In the genomic region with DNA sequence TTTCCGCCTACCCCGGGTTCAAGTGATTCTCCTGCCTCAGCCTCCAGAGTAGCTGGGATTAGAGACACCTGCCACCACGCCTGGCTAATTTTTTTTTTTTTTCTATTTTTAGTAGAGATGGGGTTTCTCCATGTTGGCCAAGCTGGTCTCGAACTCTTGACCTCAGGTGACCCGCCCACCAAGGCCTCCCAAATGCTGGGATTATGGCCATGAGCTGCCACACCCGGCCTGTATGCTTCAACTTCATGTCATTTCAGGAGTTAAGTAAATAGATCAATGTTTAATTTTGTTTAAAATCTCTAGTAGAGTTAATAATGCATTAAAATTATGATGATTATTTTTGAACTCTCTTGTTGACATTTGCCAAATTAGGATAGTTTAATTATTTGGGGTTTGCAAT, we compare ENCODE assay signal across 21 cellular contexts.
"Had no signal": no experiment of that assay in that cellular context is flagged by ENCODE, and none has a peak within 500 bp of the region (broad histone marks: within the 10 kb centered on the region; RNA-seq: fewer than 3 reads in every experiment).

No MANE protein-coding gene starts in this region.

- H3K9me3 Mint-ChIP-seq: activated CD4-positive, alpha-beta T cell treated with anti-CD3 and anti-CD28 coated beads, Interleukin-2, amount 10 ng/mL, durations not matched to agents 7 days and 5 days; activated naive CD4-positive, alpha-beta T cell treated with anti-CD3 and anti-CD28 coated beads, Interleukin-2, amount 50 U/mL, for 72 hours; T-helper 1 cell treated with Interleukin-12 subunit alpha and Interleukin-12 subunit beta and Interleukin-4 antibody, amounts not matched to agents 30 μg/mL and 1 μg/mL, for 36 hours had no signal

- H3K36me3 Mint-ChIP-seq: activated naive CD4-positive, alpha-beta T cell treated with anti-CD3 and anti-CD28 coated beads, Interleukin-2, amount 50 U/mL, for 72 hours; mesothelial cell of epicardium had no signal

- H3K9me3 ChIP-seq: upper lobe of right lung had no signal

- DNase-seq: activated CD4-positive, alpha-beta T cell treated with anti-CD3 and anti-CD28 coated beads, Interleukin-2, amount 10 ng/mL, durations not matched to agents 7 days and 5 days; activated CD8-positive, alpha-beta memory T cell treated with anti-CD3 and anti-CD28 coated beads, Interleukin-2, amount 50 U/mL, for 4 hours; activated gamma-delta T cell; activated T-cell treated with anti-CD3 and anti-CD28 coated beads, Interleukin-2, amount 50 U/mL, for 48 hours; dermis blood vessel endothelial cell; effector memory CD4-positive, alpha-beta T cell; foreskin melanocyte; nephron progenitor cell; nucleus accumbens; stimulated activated CD4-positive, alpha-beta T cell treated with anti-CD3 and anti-CD28 coated beads, Interleukin-12 subunit alpha, Interleukin-12 subunit beta, amount 100 ng/mL, for 4 hours; stimulated activated CD4-positive, alpha-beta T cell treated with anti-CD3 and anti-CD28 coated beads, Interleukin-1b, Interleukin-23, amount 100 ng/mL, for 48 hours; stimulated activated CD8-positive, alpha-beta memory T cell treated with anti-CD3 and anti-CD28 coated beads, Interleukin-4, amount 100 ng/mL, for 48 hours; stimulated activated naive CD4-positive, alpha-beta T cell; upper lobe of right lung had no signal

- H3K4me3 ChIP-seq: lung, upper lobe of right lung had no signal

- H3K4me3 Mint-ChIP-seq: activated CD4-positive, alpha-beta T cell treated with anti-CD3 and anti-CD28 coated beads, Interleukin-2, amount 10 ng/mL, durations not matched to agents 7 days and 5 days; nephron progenitor cell; T-helper 1 cell treated with Interleukin-12 subunit alpha and Interleukin-12 subunit beta and Interleukin-4 antibody, amounts not matched to agents 30 μg/mL and 1 μg/mL, for 36 hours had no signal

- H3K4me1 Mint-ChIP-seq: activated CD4-positive, alpha-beta T cell treated with anti-CD3 and anti-CD28 coated beads, Interleukin-2, amount 10 ng/mL, durations not matched to agents 7 days and 5 days had no signal

- H3K36me3 ChIP-seq: upper lobe of right lung had no signal

- H3K27ac Mint-ChIP-seq: activated CD4-positive, alpha-beta T cell treated with anti-CD3 and anti-CD28 coated beads, Interleukin-2, amount 10 ng/mL, durations not matched to agents 7 days and 5 days; activated naive CD4-positive, alpha-beta T cell treated with anti-CD3 and anti-CD28 coated beads, Interleukin-2, amount 50 U/mL, for 72 hours; mesothelial cell of epicardium; progenitor cell of endocrine pancreas; T-helper 1 cell treated with Interleukin-12 subunit alpha and Interleukin-12 subunit beta and Interleukin-4 antibody, amounts not matched to agents 30 μg/mL and 1 μg/mL, for 36 hours had no signal

- ATAC-seq: activated CD4-positive, CD25-positive, alpha-beta regulatory T cell treated with anti-CD3 and anti-CD28 coated beads, Interleukin-2, amount 50 U/mL, for 24 hours; activated naive CD4-positive, alpha-beta T cell treated with anti-CD3 and anti-CD28 coated beads, Interleukin-2, amount 50 U/mL, for 72 hours; upper lobe of right lung had no signal

- FAIRE-seq: keratinocyte had no signal

- H3K4me1 ChIP-seq: upper lobe of right lung had no signal
